Comparison of ENCODE assay signal across 1 cellular context in the genomic region with DNA sequence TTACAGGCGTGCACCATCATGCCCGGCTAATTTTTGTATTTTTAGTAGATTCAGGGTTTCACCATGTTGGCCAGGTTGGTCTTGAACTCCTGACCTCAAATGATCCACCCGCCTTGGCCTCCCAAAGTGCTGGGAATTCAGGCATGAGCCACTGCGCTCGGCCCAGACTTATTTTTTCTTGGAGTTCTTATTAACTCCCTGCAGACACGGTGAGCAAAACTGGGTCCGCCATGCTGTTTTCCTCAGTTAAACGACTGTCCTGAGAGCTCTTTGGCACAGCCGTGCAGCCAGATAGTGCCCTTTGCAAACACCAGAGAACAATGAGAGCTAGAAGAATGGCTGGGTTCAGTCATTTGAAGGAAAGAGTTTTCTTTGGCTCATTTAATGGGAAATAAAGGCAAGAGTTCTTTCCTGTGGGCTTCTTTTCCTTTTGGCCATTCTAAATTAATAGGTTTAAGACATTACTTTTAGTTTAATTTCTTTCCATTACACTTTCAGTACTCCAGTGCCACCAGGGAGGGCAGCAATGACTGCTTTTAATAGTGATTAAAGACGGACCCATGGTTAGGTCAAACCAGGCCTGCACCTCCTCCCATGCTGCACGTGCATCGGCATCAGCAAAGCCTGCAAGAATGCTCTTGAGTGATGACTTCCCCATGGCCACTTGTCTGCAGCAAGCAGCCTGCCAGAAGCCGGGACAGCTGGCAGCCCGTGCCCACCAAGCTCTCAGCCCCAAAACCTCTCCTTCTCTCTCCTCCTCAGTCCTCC.
TF ChIP-seq lines count a peak whose summit lies in the region.

No MANE protein-coding gene starts in this region.

TF ChIP-seq in GM23338, 12 proteins besides CTCF, POLR2A, EP300 and RAD21 (continued from another document):
- TF ChIP-seq, protein P1, sequence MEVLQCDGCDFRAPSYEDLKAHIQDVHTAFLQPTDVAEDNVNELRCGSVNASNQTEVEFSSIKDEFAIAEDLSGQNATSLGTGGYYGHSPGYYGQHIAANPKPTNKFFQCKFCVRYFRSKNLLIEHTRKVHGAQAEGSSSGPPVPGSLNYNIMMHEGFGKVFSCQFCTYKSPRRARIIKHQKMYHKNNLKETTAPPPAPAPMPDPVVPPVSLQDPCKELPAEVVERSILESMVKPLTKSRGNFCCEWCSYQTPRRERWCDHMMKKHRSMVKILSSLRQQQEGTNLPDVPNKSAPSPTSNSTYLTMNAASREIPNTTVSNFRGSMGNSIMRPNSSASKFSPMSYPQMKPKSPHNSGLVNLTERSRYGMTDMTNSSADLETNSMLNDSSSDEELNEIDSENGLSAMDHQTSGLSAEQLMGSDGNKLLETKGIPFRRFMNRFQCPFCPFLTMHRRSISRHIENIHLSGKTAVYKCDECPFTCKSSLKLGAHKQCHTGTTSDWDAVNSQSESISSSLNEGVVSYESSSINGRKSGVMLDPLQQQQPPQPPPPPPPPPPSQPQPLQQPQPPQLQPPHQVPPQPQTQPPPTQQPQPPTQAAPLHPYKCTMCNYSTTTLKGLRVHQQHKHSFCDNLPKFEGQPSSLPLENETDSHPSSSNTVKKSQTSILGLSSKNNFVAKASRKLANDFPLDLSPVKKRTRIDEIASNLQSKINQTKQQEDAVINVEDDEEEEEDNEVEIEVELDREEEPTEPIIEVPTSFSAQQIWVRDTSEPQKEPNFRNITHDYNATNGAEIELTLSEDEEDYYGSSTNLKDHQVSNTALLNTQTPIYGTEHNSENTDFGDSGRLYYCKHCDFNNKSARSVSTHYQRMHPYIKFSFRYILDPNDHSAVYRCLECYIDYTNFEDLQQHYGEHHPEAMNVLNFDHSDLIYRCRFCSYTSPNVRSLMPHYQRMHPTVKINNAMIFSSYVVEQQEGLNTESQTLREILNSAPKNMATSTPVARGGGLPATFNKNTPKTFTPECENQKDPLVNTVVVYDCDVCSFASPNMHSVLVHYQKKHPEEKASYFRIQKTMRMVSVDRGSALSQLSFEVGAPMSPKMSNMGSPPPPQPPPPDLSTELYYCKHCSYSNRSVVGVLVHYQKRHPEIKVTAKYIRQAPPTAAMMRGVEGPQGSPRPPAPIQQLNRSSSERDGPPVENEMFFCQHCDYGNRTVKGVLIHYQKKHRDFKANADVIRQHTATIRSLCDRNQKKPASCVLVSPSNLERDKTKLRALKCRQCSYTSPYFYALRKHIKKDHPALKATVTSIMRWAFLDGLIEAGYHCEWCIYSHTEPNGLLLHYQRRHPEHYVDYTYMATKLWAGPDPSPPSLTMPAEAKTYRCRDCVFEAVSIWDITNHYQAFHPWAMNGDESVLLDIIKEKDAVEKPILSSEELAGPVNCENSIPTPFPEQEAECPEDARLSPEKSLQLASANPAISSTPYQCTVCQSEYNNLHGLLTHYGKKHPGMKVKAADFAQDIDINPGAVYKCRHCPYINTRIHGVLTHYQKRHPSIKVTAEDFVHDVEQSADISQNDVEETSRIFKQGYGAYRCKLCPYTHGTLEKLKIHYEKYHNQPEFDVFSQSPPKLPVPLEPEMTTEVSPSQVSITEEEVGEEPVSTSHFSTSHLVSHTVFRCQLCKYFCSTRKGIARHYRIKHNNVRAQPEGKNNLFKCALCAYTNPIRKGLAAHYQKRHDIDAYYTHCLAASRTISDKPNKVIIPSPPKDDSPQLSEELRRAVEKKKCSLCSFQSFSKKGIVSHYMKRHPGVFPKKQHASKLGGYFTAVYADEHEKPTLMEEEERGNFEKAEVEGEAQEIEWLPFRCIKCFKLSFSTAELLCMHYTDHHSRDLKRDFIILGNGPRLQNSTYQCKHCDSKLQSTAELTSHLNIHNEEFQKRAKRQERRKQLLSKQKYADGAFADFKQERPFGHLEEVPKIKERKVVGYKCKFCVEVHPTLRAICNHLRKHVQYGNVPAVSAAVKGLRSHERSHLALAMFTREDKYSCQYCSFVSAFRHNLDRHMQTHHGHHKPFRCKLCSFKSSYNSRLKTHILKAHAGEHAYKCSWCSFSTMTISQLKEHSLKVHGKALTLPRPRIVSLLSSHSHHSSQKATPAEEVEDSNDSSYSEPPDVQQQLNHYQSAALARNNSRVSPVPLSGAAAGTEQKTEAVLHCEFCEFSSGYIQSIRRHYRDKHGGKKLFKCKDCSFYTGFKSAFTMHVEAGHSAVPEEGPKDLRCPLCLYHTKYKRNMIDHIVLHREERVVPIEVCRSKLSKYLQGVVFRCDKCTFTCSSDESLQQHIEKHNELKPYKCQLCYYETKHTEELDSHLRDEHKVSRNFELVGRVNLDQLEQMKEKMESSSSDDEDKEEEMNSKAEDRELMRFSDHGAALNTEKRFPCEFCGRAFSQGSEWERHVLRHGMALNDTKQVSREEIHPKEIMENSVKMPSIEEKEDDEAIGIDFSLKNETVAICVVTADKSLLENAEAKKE (CRISPR knock-in tag; IDR thresholded peaks at IDR 0.05) = no peak
- no peak for TF ChIP-seq STAT1 (IDR thresholded peaks at IDR 0.05; ENCODE audit: unreplicated experiment)
- no peak for TF ChIP-seq CREB1 (CRISPR knock-in tag; IDR thresholded peaks at IDR 0.05; ENCODE audit: low read depth)
- TF ChIP-seq ZNF331 (CRISPR knock-in tag; IDR thresholded peaks at IDR 0.05; ENCODE audit: low read depth) = no peak
- TF ChIP-seq EZH2phosphoT487 (IDR thresholded peaks at IDR 0.05; ENCODE audit: unreplicated experiment) = no peak
